14 cellular contexts compared by ENCODE assay signal in the genomic region with DNA sequence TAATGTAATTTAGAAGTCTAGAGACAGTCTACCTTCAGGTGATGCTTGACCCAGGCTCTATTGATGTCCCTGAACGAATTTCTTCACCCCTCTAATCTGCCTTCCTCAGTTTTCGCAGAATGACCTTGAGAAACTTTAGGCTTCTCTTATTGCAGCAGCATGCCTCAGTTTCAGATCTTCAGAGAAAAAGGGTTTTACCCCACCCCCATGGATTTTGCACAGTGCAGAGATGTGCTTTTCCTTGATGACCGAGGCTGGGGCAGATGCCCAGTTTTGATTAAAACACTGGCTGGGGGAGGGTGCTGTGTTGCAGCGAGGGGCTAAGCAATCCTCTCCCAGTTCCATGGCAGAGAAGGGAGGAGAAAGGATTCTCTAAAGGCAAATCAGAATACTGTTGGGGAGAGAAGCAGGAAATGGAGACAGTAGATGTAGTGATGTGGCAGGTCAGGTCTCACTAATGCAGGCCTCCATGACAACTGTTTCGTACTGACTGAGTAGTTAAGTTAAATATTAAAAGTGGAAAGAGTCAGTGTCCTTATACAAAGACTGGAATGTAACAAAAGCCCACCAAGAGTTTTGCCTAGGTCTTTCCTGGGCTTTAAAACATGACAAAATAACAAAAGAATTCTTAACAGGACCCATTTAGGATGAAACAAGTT. TPM values are rescaled to one million over a fixed set of nuclear protein-coding genes. Genes with fewer than 3 reads are reported as not detected.
DNase-seq lines count a peak whose midpoint lies in the region; ATAC-seq, FAIRE-seq and TF ChIP-seq lines count a peak whose summit lies in the region.
"Had no signal": no experiment of that assay in that cellular context is flagged by ENCODE, and none has a peak within 500 bp of the region (broad histone marks: within the 10 kb centered on the region; RNA-seq: fewer than 3 reads in every experiment).

No MANE protein-coding gene starts in this region.

- H3K4me3 ChIP-seq in H7 (ENCODE audit: insufficient read depth, low read depth, low read length) = no peak overlapping the region
- no peak overlapping the region for H3K4me3 ChIP-seq in spleen
- H3K4me3 ChIP-seq in breast epithelium = no peak overlapping the region
- no peak overlapping the region for H3K4me3 ChIP-seq in ovary
- H3K4me3 ChIP-seq: HAP-1, right atrium auricular region had no signal

- H3K27me3 ChIP-seq in H7 (ENCODE audit: control insufficient read depth, insufficient read depth, low read length) = no peaks in the 10 kb centered on the region; the same call in 1 of the 2 replicates
- H3K27me3 ChIP-seq in spleen (replicated peaks in 1 of 7) = peaks cover 0 to 4% (median 0%) of the 10 kb centered on the region in 7 donors
- H3K27me3 ChIP-seq in breast epithelium = no peaks in the 10 kb centered on the region
- no peaks in the 10 kb centered on the region for H3K27me3 ChIP-seq in ovary
- H3K27me3 ChIP-seq: right atrium auricular region had no signal

- H3K4me1 ChIP-seq in spleen (no peaks in the 10 kb centered on the region), breast epithelium (no peaks in the 10 kb centered on the region), ovary (ENCODE audit: insufficient read depth) (no peaks in the 10 kb centered on the region)

- no peak overlapping the region for H3K27ac ChIP-seq in spleen
- H3K27ac ChIP-seq in breast epithelium = no peak overlapping the region
- H3K27ac ChIP-seq in ovary = no peak overlapping the region
- H3K27ac ChIP-seq: right atrium auricular region had no signal

- no peak for TF ChIP-seq CTCF in spleen (IDR thresholded peaks at IDR 0.05 in 8 of 11, conservative IDR thresholded peaks at IDR 0.05 in 3 of 11)
- no peak for TF ChIP-seq CTCF in breast epithelium (IDR thresholded peaks at IDR 0.05)
- TF ChIP-seq CTCF in ovary (IDR thresholded peaks at IDR 0.05) = no peak

- ATAC-seq in HG03432 (IDR thresholded peaks at IDR 0.05; ENCODE audit: unreplicated experiment) = peak; percentile 87

- WGBS in spleen, 5 donors = 66 to 87% (median 76%) methylated on average over 5 of the region's 5 CpGs
- 60 to 76% (median 76%) methylated on average over 5 of the region's 5 CpGs for WGBS in ovary, 3 donors

- TF ChIP-seq EP300 in ovary (IDR thresholded peaks at IDR 0.05) = no peak

- no peak for DNase-seq in GM19239 (ENCODE audit: insufficient read length, low spot score)
- DNase-seq in H7 = peak; percentile 37
- peak; percentile 54 for DNase-seq in renal cortical epithelial cell (ENCODE audit: low read depth)
- no peak for DNase-seq in spleen
- no peak for DNase-seq in breast epithelium (ENCODE audit: low spot score in 2 of 2)
- no peak for DNase-seq in ovary
- DNase-seq: anterior cingulate cortex; CD8-positive, alpha-beta memory T cell; NCI-H1048; NCI-H510A had no signal

- TF ChIP-seq POLR2A in spleen (IDR thresholded peaks at IDR 0.05) (no peak), breast epithelium (IDR thresholded peaks at IDR 0.05) (no peak), ovary (IDR thresholded peaks at IDR 0.05) (no peak)

- H3K36me3 ChIP-seq in H7 (replicated peaks; ENCODE audit: control insufficient read depth, insufficient read depth, low read length) = no peaks in the 10 kb centered on the region
- no peaks in the 10 kb centered on the region for H3K36me3 ChIP-seq in spleen
- H3K36me3 ChIP-seq in breast epithelium = no peaks in the 10 kb centered on the region
- H3K36me3 ChIP-seq in ovary = no peaks in the 10 kb centered on the region
- H3K36me3 ChIP-seq: HAP-1, right atrium auricular region had no signal

- intact Hi-C loops in spleen (cut with DNase I; ENCODE audit: low total_unique reads) (no loop called here), breast epithelium (cut with DNase I; ENCODE audit: low total_unique reads) (no loop called here), ovary (cut with DNase I) (no loop called here)

- peak; percentile 87 for FAIRE-seq in GM19239 (lab: Jason Lieb, UNC)
- FAIRE-seq: TTC549 had no signal

- H3K9me3 ChIP-seq in spleen = peaks cover 0 to 4% (median 0%) of the 10 kb centered on the region in 8 donors
- H3K9me3 ChIP-seq in breast epithelium = peaks cover 0 to 7% of the 10 kb centered on the region in 2 donors
- no peaks in the 10 kb centered on the region for H3K9me3 ChIP-seq in ovary
- H3K9me3 ChIP-seq: right atrium auricular region had no signal

RNA-seq across cellular contexts. Expression of gene PDZD8, which starts 50.8 kb away (rescaled TPM):
- total RNA-seq in H7 (2014; rRNA removed; shearing (Covaris generic)) = 15.2 and 21.1 TPM in 2 replicates
- total RNA-seq in renal cortical epithelial cell = 26.7 and 51.9 TPM in 2 replicates
- total RNA-seq in spleen = 100 to 1,000 TPM in 1 of 7 donors, 10 to 100 TPM in 6; 23.4 to 119 (median 27.3) TPM
- polyA plus RNA-seq in spleen = 1 to 10 TPM in 2 of 3 donors, under 1 TPM in 1; 0.91 to 3.5 (median 1.4) TPM
- total RNA-seq in breast epithelium = 10 to 100 TPM; 27.5 to 51.2 (median 27.9) TPM
- 10 to 100 TPM; 19.3 to 49.6 (median 39.9) TPM for total RNA-seq in ovary
- polyA plus RNA-seq in ovary = 10 to 100 TPM in 1 of 2 donors, 1 to 10 TPM in 1; 8.0 to 24.6 TPM

Comparison
In these comparisons a context has a peak if more than half of its experiments do, and no peak if none do; other contexts are left out.
1. DNase-seq: peak in H7 (single experiment) and renal cortical epithelial cell (single experiment); none in GM19239 (single experiment), spleen (single experiment), breast epithelium (0 of 2) and ovary (0 of 5).